In genomic region chr7:139231513-139232376, GRCh38 we compare ENCODE assay signal across 8 cellular contexts. TPM values are rescaled to one million over a fixed set of nuclear protein-coding genes. Genes with fewer than 3 reads are reported as not detected.
DNase-seq lines count a peak whose midpoint lies in the region; ATAC-seq, FAIRE-seq and TF ChIP-seq lines count a peak whose summit lies in the region.

No MANE protein-coding gene starts in this region.

- no peak for FAIRE-seq in frontal cortex (lab: Jason Lieb, UNC)

- peak; percentile 32 for ATAC-seq in HG02852 (IDR thresholded peaks at IDR 0.05; ENCODE audit: unreplicated experiment)
- ATAC-seq in omental fat pad (ENCODE audit: low FRiP score), result peak; percentile 22

- in situ Hi-C loops in GM13977 (cut with MboI; ENCODE audit: low pct_unique_long_range_greater_than_20kb, low sequenced_read_pairs, unreplicated experiment), result no loop called here

- peak; percentile 53 for DNase-seq in A172 (ENCODE audit: low spot score)
- DNase-seq in GM13977 (ENCODE audit: low spot score), result peak; percentile 66
- peak; percentile 59 for DNase-seq in NCI-H748 (lab: John Stamatoyannopoulos, UW; ENCODE audit: unreplicated experiment)
- DNase-seq in activated effector memory CD4-positive, alpha-beta T cell treated with Interleukin-2 at 50 U/mL for 16 hours, result peak; percentile 8
- peak; percentile 50 to 75 for DNase-seq in frontal cortex (ENCODE audit: low spot score in 2 of 2)
- no peak for DNase-seq in omental fat pad (ENCODE audit: low spot score)
- no peak for DNase-seq in NCI-H1048 (lab: John Stamatoyannopoulos, UW)

- TF ChIP-seq CTCF in GM13977 (IDR thresholded peaks at IDR 0.05; ENCODE audit: extremely low read depth, insufficient read depth, missing control alignments), result no peak
- TF ChIP-seq CTCF in omental fat pad (IDR thresholded peaks at IDR 0.05), result no peak

RNA-seq across cellular contexts. Expression of gene UBN2, which starts 0.7 kb away (rescaled TPM):
- 2.1 and 2.8 TPM in 2 replicates for total RNA-seq in A172 (2014; rRNA removed; shearing (Covaris generic))
- total RNA-seq in frontal cortex (14.7 TPM), omental fat pad (10 to 100 TPM in 2 of 4 donors, 1 to 10 TPM in 2; 7.8 to 18.0 (median 9.8) TPM)

Comparison
In these comparisons a context has a peak if more than half of its experiments do, and no peak if none do; other contexts are left out.
1. DNase-seq: peak in A172 (single experiment), GM13977 (single experiment), NCI-H748 (single experiment), activated effector memory CD4-positive, alpha-beta T cell treated with Interleukin-2 at 50 U/mL for 16 hours (single experiment) and frontal cortex (2 of 2); none in omental fat pad (single experiment) and NCI-H1048 (single experiment).